In the genomic region with DNA sequence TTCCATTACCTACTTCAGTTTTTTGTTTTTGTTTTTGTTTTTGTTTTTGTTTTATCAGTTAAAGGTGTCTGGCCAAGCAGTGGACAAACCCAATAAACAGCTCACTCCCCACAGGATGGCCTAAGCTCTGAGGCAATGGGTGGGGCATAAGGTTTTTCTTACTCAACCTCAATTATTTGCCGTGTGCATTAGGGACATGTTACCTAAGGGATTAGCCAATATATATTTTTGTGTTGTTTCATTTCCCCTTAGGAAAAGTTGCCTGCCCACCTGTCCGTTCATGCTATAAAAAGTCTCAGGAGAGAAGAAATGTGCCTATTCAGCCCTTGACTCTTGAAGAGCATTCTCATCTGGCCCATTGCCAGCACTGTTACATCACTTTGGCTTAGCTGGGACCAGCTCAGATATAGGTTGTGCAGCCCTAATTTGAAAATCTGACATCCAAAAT, we compare ENCODE assay signal across 1 cellular context.
A peak's percentile ranks its signal among the peaks of the same experiment; 100 is the strongest.
TF ChIP-seq lines count a peak whose summit lies in the region.

No MANE protein-coding gene starts in this region.

TF ChIP-seq in HEK293, 187 proteins besides CTCF, POLR2A, EP300 and RAD21 (continued from another document and continues in another):
- TF ChIP-seq ZNF558 (tag by site-specific recombination; IDR thresholded peaks at IDR 0.05), result no peak
- TF ChIP-seq ZNF26 (tag by site-specific recombination; IDR thresholded peaks at IDR 0.05), result no peak
- TF ChIP-seq YY1 (tag by site-specific recombination; IDR thresholded peaks at IDR 0.05), result no peak
- TF ChIP-seq ZNF501 (tag by site-specific recombination; IDR thresholded peaks at IDR 0.05), result no peak
- no peak for TF ChIP-seq ZNF521 (tag by site-specific recombination; IDR thresholded peaks at IDR 0.05)
- TF ChIP-seq SALL2 (tag by site-specific recombination; IDR thresholded peaks at IDR 0.05; ENCODE audit: borderline replicate concordance), result no peak
- TF ChIP-seq ZNF274 (IDR thresholded peaks at IDR 0.05; ENCODE audit: low read length), result no peak
- no peak for TF ChIP-seq ZNF274 (tag by site-specific recombination; IDR thresholded peaks at IDR 0.05; ENCODE audit: borderline replicate concordance)
- no peak for TF ChIP-seq ZNF248 (tag by site-specific recombination; IDR thresholded peaks at IDR 0.05)
- TF ChIP-seq WT1 (tag by site-specific recombination; IDR thresholded peaks at IDR 0.05), result no peak
- TF ChIP-seq, protein P1, sequence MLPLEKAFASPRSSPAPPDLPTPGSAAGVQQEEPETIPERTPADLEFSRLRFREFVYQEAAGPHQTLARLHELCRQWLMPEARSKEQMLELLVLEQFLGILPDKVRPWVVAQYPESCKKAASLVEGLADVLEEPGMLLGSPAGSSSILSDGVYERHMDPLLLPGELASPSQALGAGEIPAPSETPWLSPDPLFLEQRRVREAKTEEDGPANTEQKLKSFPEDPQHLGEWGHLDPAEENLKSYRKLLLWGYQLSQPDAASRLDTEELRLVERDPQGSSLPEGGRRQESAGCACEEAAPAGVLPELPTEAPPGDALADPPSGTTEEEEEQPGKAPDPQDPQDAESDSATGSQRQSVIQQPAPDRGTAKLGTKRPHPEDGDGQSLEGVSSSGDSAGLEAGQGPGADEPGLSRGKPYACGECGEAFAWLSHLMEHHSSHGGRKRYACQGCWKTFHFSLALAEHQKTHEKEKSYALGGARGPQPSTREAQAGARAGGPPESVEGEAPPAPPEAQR (tag by site-specific recombination; IDR thresholded peaks at IDR 0.05), result no peak
- TF ChIP-seq ZNF2 (tag by site-specific recombination; IDR thresholded peaks at IDR 0.05), result 0 out of 2 replicates have a peak, but pooled peaks have one; percentile 20
- TF ChIP-seq GLI4 (tag by site-specific recombination; IDR thresholded peaks at IDR 0.05), result no peak
- no peak for TF ChIP-seq SETDB1 (IDR thresholded peaks at IDR 0.05; ENCODE audit: insufficient read length, low read length)
- no peak for TF ChIP-seq ZNF221 (tag by site-specific recombination; IDR thresholded peaks at IDR 0.05; ENCODE audit: borderline replicate concordance)
- no peak for TF ChIP-seq ZNF350 (tag by site-specific recombination; IDR thresholded peaks at IDR 0.05)
- TF ChIP-seq, protein P2, sequence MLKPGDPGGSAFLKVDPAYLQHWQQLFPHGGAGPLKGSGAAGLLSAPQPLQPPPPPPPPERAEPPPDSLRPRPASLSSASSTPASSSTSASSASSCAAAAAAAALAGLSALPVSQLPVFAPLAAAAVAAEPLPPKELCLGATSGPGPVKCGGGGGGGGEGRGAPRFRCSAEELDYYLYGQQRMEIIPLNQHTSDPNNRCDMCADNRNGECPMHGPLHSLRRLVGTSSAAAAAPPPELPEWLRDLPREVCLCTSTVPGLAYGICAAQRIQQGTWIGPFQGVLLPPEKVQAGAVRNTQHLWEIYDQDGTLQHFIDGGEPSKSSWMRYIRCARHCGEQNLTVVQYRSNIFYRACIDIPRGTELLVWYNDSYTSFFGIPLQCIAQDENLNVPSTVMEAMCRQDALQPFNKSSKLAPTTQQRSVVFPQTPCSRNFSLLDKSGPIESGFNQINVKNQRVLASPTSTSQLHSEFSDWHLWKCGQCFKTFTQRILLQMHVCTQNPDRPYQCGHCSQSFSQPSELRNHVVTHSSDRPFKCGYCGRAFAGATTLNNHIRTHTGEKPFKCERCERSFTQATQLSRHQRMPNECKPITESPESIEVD (tag by site-specific recombination; IDR thresholded peaks at IDR 0.05), result peak; percentile 62
- TF ChIP-seq ZBTB8A (tag by site-specific recombination; IDR thresholded peaks at IDR 0.05), result 0 out of 2 replicates have a peak, but pooled peaks have one; percentile 28
- TF ChIP-seq, protein P3, sequence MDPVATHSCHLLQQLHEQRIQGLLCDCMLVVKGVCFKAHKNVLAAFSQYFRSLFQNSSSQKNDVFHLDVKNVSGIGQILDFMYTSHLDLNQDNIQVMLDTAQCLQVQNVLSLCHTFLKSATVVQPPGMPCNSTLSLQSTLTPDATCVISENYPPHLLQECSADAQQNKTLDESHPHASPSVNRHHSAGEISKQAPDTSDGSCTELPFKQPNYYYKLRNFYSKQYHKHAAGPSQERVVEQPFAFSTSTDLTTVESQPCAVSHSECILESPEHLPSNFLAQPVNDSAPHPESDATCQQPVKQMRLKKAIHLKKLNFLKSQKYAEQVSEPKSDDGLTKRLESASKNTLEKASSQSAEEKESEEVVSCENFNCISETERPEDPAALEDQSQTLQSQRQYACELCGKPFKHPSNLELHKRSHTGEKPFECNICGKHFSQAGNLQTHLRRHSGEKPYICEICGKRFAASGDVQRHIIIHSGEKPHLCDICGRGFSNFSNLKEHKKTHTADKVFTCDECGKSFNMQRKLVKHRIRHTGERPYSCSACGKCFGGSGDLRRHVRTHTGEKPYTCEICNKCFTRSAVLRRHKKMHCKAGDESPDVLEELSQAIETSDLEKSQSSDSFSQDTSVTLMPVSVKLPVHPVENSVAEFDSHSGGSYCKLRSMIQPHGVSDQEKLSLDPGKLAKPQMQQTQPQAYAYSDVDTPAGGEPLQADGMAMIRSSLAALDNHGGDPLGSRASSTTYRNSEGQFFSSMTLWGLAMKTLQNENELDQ (tag by site-specific recombination; IDR thresholded peaks at IDR 0.05; ENCODE audit: low read depth), result no peak
- no peak for TF ChIP-seq ZNF138 (tag by site-specific recombination; IDR thresholded peaks at IDR 0.05; ENCODE audit: borderline replicate concordance)
- TF ChIP-seq ZNF112 (tag by site-specific recombination; IDR thresholded peaks at IDR 0.05), result no peak
- no peak for TF ChIP-seq ZNF549 (tag by site-specific recombination; IDR thresholded peaks at IDR 0.05)
- TF ChIP-seq ZNF16 (tag by site-specific recombination; IDR thresholded peaks at IDR 0.05; ENCODE audit: low read depth), result no peak
- TF ChIP-seq MEIS1 (CRISPR knock-in tag; IDR thresholded peaks at IDR 0.05; ENCODE audit: borderline replicate concordance), result no peak
- no peak for TF ChIP-seq ZNF394 (tag by site-specific recombination; IDR thresholded peaks at IDR 0.05; ENCODE audit: borderline replicate concordance)
- TF ChIP-seq ZNF404 (tag by site-specific recombination; IDR thresholded peaks at IDR 0.05), result no peak
- no peak for TF ChIP-seq ZNF341 (tag by site-specific recombination; IDR thresholded peaks at IDR 0.05; ENCODE audit: low read depth)
- TF ChIP-seq, protein P4, sequence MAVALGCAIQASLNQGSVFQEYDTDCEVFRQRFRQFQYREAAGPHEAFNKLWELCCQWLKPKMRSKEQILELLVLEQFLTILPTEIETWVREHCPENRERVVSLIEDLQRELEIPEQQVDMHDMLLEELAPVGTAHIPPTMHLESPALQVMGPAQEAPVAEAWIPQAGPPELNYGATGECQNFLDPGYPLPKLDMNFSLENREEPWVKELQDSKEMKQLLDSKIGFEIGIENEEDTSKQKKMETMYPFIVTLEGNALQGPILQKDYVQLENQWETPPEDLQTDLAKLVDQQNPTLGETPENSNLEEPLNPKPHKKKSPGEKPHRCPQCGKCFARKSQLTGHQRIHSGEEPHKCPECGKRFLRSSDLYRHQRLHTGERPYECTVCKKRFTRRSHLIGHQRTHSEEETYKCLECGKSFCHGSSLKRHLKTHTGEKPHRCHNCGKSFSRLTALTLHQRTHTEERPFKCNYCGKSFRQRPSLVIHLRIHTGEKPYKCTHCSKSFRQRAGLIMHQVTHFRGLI (tag by site-specific recombination; IDR thresholded peaks at IDR 0.05), result no peak; the same call in 1 of the 2 replicates
- TF ChIP-seq ZNF362 (tag by site-specific recombination; IDR thresholded peaks at IDR 0.05), result no peak
- TF ChIP-seq ZNF529 (tag by site-specific recombination; IDR thresholded peaks at IDR 0.05; ENCODE audit: insufficient replicate concordance), result no peak
- peak; percentile 24; the same call in 1 of the 2 replicates for TF ChIP-seq ZNF24 (tag by site-specific recombination; IDR thresholded peaks at IDR 0.05)
- TF ChIP-seq, protein P5, sequence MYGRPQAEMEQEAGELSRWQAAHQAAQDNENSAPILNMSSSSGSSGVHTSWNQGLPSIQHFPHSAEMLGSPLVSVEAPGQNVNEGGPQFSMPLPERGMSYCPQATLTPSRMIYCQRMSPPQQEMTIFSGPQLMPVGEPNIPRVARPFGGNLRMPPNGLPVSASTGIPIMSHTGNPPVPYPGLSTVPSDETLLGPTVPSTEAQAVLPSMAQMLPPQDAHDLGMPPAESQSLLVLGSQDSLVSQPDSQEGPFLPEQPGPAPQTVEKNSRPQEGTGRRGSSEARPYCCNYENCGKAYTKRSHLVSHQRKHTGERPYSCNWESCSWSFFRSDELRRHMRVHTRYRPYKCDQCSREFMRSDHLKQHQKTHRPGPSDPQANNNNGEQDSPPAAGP (tag by site-specific recombination; IDR thresholded peaks at IDR 0.05), result peak; percentile 39; the same call in 1 of the 2 replicates
- TF ChIP-seq REPIN1 (tag by site-specific recombination; IDR thresholded peaks at IDR 0.05; ENCODE audit: low read depth), result no peak
- no peak for TF ChIP-seq ZNF596 (tag by site-specific recombination; IDR thresholded peaks at IDR 0.05)
- no peak for TF ChIP-seq ZNF707 (tag by site-specific recombination; IDR thresholded peaks at IDR 0.05)
- no peak for TF ChIP-seq ZNF776 (tag by site-specific recombination; IDR thresholded peaks at IDR 0.05; ENCODE audit: borderline replicate concordance)
- TF ChIP-seq HIC1 (tag by site-specific recombination; IDR thresholded peaks at IDR 0.05), result no peak
- TF ChIP-seq ZNF423 (tag by site-specific recombination; IDR thresholded peaks at IDR 0.05), result no peak
- TF ChIP-seq ZNF157 (tag by site-specific recombination; IDR thresholded peaks at IDR 0.05), result no peak
- no peak for TF ChIP-seq TRIM28 (IDR thresholded peaks at IDR 0.05; ENCODE audit: borderline replicate concordance, low read length)
- TF ChIP-seq ZNF514 (tag by site-specific recombination; IDR thresholded peaks at IDR 0.05), result no peak
- no peak for TF ChIP-seq ZNF654 (tag by site-specific recombination; IDR thresholded peaks at IDR 0.05; ENCODE audit: low read depth)
- no peak for TF ChIP-seq ZBTB26 (tag by site-specific recombination; optimal IDR thresholded peaks at IDR 0.05)
- TF ChIP-seq, protein P6, sequence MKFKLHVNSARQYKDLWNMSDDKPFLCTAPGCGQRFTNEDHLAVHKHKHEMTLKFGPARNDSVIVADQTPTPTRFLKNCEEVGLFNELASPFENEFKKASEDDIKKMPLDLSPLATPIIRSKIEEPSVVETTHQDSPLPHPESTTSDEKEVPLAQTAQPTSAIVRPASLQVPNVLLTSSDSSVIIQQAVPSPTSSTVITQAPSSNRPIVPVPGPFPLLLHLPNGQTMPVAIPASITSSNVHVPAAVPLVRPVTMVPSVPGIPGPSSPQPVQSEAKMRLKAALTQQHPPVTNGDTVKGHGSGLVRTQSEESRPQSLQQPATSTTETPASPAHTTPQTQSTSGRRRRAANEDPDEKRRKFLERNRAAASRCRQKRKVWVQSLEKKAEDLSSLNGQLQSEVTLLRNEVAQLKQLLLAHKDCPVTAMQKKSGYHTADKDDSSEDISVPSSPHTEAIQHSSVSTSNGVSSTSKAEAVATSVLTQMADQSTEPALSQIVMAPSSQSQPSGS (tag by site-specific recombination; IDR thresholded peaks at IDR 0.05; ENCODE audit: low read depth), result peak; percentile 5; the same call in 1 of the 2 replicates
- TF ChIP-seq ZNF426 (tag by site-specific recombination; IDR thresholded peaks at IDR 0.05), result no peak
- TF ChIP-seq ZNF610 (tag by site-specific recombination; IDR thresholded peaks at IDR 0.05; ENCODE audit: borderline replicate concordance), result no peak
- no peak for TF ChIP-seq ZNF174 (tag by site-specific recombination; IDR thresholded peaks at IDR 0.05)
- TF ChIP-seq ZNF311 (tag by site-specific recombination; IDR thresholded peaks at IDR 0.05; ENCODE audit: borderline replicate concordance), result no peak
- no peak for TF ChIP-seq ZNF792 (tag by site-specific recombination; IDR thresholded peaks at IDR 0.05)
- TF ChIP-seq ZNF660 (tag by site-specific recombination; IDR thresholded peaks at IDR 0.05), result peak; percentile 95
- TF ChIP-seq ZNF324 (tag by site-specific recombination; IDR thresholded peaks at IDR 0.05), result no peak
- TF ChIP-seq ZNF202 (tag by site-specific recombination; IDR thresholded peaks at IDR 0.05; ENCODE audit: borderline replicate concordance), result no peak
- no peak for TF ChIP-seq ZNF416 (tag by site-specific recombination; IDR thresholded peaks at IDR 0.05)
